8 cellular contexts compared by ENCODE assay signal in genomic region chr12:122072031-122072970, GRCh38. TPM values are rescaled to one million over a fixed set of nuclear protein-coding genes. Genes with fewer than 3 reads are reported as not detected.
DNase-seq lines count a peak whose midpoint lies in the region; FAIRE-seq and TF ChIP-seq lines count a peak whose summit lies in the region.

No MANE protein-coding gene starts in this region.

- H3K9me3 Mint-ChIP-seq in CD14-positive monocyte = peaks cover 0 to 3% (median 2%) of the 10 kb centered on the region in 7 donors

- H3K36me3 ChIP-seq in rectal smooth muscle tissue (ENCODE audit: control insufficient read depth, insufficient read depth, low read length) = no peaks in the 10 kb centered on the region

- DNase-seq in EH (ENCODE audit: low read depth) (peak; percentile 98), RCC 7860 (ENCODE audit: low spot score) (peak; percentile 78), fibroblast of pulmonary artery (ENCODE audit: low read depth) (peak; percentile 95), CD14-positive monocyte (ENCODE audit: low spot score) (no peak), putamen (ENCODE audit: low spot score) (no peak)
- no peak for DNase-seq in stimulated activated naive CD4-positive, alpha-beta T cell (lab: John Stamatoyannopoulos, UW)
- DNase-seq in activated CD4-positive, alpha-beta T cell treated with anti-CD3 and anti-CD28 coated beads for 48 hours = no peak

- no peak overlapping the region for H3K9ac ChIP-seq in rectal smooth muscle tissue (ENCODE audit: low read length)

- peak; percentile 33 for FAIRE-seq in RCC 7860 (lab: Jason Lieb, UNC)

- H3K27ac Mint-ChIP-seq in CD14-positive monocyte = peak overlapping the region in 1 of 7 donors; percentile 83

- peaks cover 1 to 7% (median 5%) of the 10 kb centered on the region in 3 donors for H3K27me3 Mint-ChIP-seq in CD14-positive monocyte (ENCODE audit: low read depth in 3 of 3)

- peak overlapping the region; percentile 88 for H3K27ac ChIP-seq in rectal smooth muscle tissue (ENCODE audit: low read depth, low read length)

- TF ChIP-seq CTCF in fibroblast of pulmonary artery (IDR thresholded peaks at IDR 0.05; ENCODE audit: low read length, missing control alignments) (no peak), CD14-positive monocyte (IDR thresholded peaks at IDR 0.05) (no peak)

- no peaks in the 10 kb centered on the region for H3K36me3 Mint-ChIP-seq in CD14-positive monocyte

- peaks cover 23% of the 10 kb centered on the region for H3K4me1 ChIP-seq in rectal smooth muscle tissue (ENCODE audit: control insufficient read depth, insufficient read depth, low read length)

- intact Hi-C loops in CD14-positive monocyte (cut with micrococcal nuclease) = no loop called here

- H3K27me3 ChIP-seq in rectal smooth muscle tissue (ENCODE audit: control insufficient read depth, insufficient read depth, low read length) = no peaks in the 10 kb centered on the region

- no peak overlapping the region for H3K4me3 Mint-ChIP-seq in CD14-positive monocyte

- H3K4me1 Mint-ChIP-seq in CD14-positive monocyte = peaks cover 30% of the 10 kb centered on the region

- H3K4me3 ChIP-seq in fibroblast of pulmonary artery (replicated peaks; ENCODE audit: low read depth, low read length) (no peak overlapping the region), rectal smooth muscle tissue (ENCODE audit: low read length) (peak overlapping the region; percentile 13)

RNA-seq across cellular contexts. Expression of gene MLXIP, which starts 6.3 kb away (rescaled TPM):
- 1 to 10 TPM; 4.5 to 4.6 TPM for polyA plus RNA-seq in CD14-positive monocyte

RNA-seq across cellular contexts. Expression of gene BCL7A, which starts 50.6 kb away (rescaled TPM):
- under 1 TPM; 0.34 to 0.79 TPM for polyA plus RNA-seq in CD14-positive monocyte

Comparison
In these comparisons a context has a peak if more than half of its experiments do, and no peak if none do; other contexts are left out.
1. DNase-seq: peak in EH (single experiment), RCC 7860 (single experiment) and fibroblast of pulmonary artery (single experiment); none in stimulated activated naive CD4-positive, alpha-beta T cell (0 of 6), activated CD4-positive, alpha-beta T cell treated with anti-CD3 and anti-CD28 coated beads for 48 hours (single experiment), CD14-positive monocyte (single experiment) and putamen (single experiment).